In genomic region chr12:64574837-64575236, GRCh38 we compare ENCODE assay signal across 9 cellular contexts.
"Had no signal": no experiment of that assay in that cellular context is flagged by ENCODE, and none has a peak within 500 bp of the region (broad histone marks: within the 10 kb centered on the region; RNA-seq: fewer than 3 reads in every experiment).

No MANE protein-coding gene starts in this region.

- H3K4me2 ChIP-seq: GM23338 had no signal

- H3K4me3 Mint-ChIP-seq: GM23338, H9, HFFc6 had no signal

- H3K27ac Mint-ChIP-seq: GM23338, H9, HFFc6 had no signal

- H3K36me3 ChIP-seq: HAP-1 had no signal

- H3K4me3 ChIP-seq: GM23248, GM23338, HAP-1 had no signal

- H2AFZ ChIP-seq: GM23248, GM23338 had no signal

- H3K9ac ChIP-seq: GM23248 had no signal

- ATAC-seq: GM23338, HCT116 had no signal

- H3K27ac ChIP-seq: GM23248 had no signal

- H3K4me1 Mint-ChIP-seq: GM23338, H9 had no signal

- DNase-seq: GM23248, GOT3, H7, H9, HCEC 1CT, HFFc6 had no signal

- H3K4me1 ChIP-seq: HAP-1 had no signal
